21 cellular contexts compared by ENCODE assay signal in the genomic region with DNA sequence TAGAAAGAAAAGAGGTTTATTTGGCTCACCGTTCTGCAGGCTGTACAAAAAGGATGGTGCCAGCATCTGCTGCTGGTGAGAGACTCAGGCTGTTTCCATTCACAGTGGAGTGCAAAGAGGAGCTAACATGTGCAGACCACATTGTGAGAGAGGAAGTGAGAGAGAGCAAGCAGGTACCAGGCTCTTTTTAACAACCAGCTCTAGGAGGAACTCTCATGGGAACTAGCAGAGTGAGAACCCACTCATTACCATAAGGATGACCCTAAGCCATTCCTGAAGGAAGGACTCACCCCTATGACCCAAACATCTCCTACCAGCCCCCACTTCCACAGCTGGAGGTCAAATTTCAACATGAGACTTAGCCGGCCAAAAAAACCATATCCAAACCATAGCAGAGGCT.
"Had no signal": no experiment of that assay in that cellular context is flagged by ENCODE, and none has a peak within 500 bp of the region (broad histone marks: within the 10 kb centered on the region; RNA-seq: fewer than 3 reads in every experiment).

No MANE protein-coding gene starts in this region.

- H3K27me3 ChIP-seq: adrenal gland, neural progenitor cell, thyroid gland had no signal

- ATAC-seq: activated naive CD4-positive, alpha-beta T cell treated with anti-CD3 and anti-CD28 coated beads, Interleukin-2, amount 50 U/mL, for 72 hours; mucosa of descending colon had no signal

- H3K4me3 ChIP-seq: adrenal gland, mucosa of descending colon, neural progenitor cell, thyroid gland had no signal

- H3K27me3 Mint-ChIP-seq: memory B cell, naive B cell, progenitor cell of endocrine pancreas had no signal

- H3K36me3 ChIP-seq: adrenal gland, neural progenitor cell, thyroid gland had no signal

- H3K9ac ChIP-seq: neural progenitor cell had no signal

- DNase-seq: activated CD4-positive, alpha-beta T cell treated with anti-CD3 and anti-CD28 coated beads, Interleukin-2, amount 50 U/mL, for 1 hour; activated CD4-positive, CD25-positive, alpha-beta regulatory T cell treated with anti-CD3 and anti-CD28 coated beads, Interleukin-2, amount 50 U/mL, for 72 hours; activated CD8-positive, alpha-beta memory T cell treated with anti-CD3 and anti-CD28 coated beads for 24 hours; activated CD8-positive, alpha-beta memory T cell treated with anti-CD3 and anti-CD28 coated beads, Interleukin-2, amount 50 U/mL, for 48 hours; activated gamma-delta T cell; activated T-cell treated with anti-CD3 and anti-CD28 coated beads, Interleukin-2, amount 50 U/mL, for 48 hours; adrenal gland; cerebellar nuclear complex; cortex of kidney; head of caudate nucleus; mucosa of descending colon; naive B cell; stimulated activated CD4-positive, alpha-beta T cell treated with anti-CD3 and anti-CD28 coated beads, Interleukin-12 subunit alpha, Interleukin-12 subunit beta, amount 100 ng/mL, for 4 hours; stimulated activated CD4-positive, alpha-beta T cell treated with anti-CD3 and anti-CD28 coated beads, Interleukin-1b, Interleukin-23, amount 100 ng/mL, for 48 hours; stimulated activated CD8-positive, alpha-beta memory T cell treated with anti-CD3 and anti-CD28 coated beads, Interleukin-4, amount 100 ng/mL, for 48 hours; stimulated activated naive CD4-positive, alpha-beta T cell; thyroid gland had no signal

- H3K4me3 Mint-ChIP-seq: memory B cell, naive B cell, neural progenitor cell had no signal

- H3K9me3 ChIP-seq: adrenal gland, thyroid gland had no signal

- H3K4me1 ChIP-seq: adrenal gland, thyroid gland had no signal

- H3K27ac ChIP-seq: adrenal gland, neural progenitor cell, thyroid gland had no signal

- H3K9me3 Mint-ChIP-seq: memory B cell had no signal

- H3K36me3 Mint-ChIP-seq: activated naive CD4-positive, alpha-beta T cell treated with anti-CD3 and anti-CD28 coated beads, Interleukin-2, amount 50 U/mL, for 72 hours; memory B cell; naive B cell had no signal

- H3K4me1 Mint-ChIP-seq: memory B cell, naive B cell had no signal

- H2AFZ ChIP-seq: neural progenitor cell had no signal

- H3K4me2 ChIP-seq: neural progenitor cell had no signal

- H3K27ac Mint-ChIP-seq: activated naive CD4-positive, alpha-beta T cell treated with anti-CD3 and anti-CD28 coated beads, Interleukin-2, amount 50 U/mL, for 72 hours; memory B cell; naive B cell; neural progenitor cell; progenitor cell of endocrine pancreas had no signal
